Comparison of ENCODE assay signal across 8 cellular contexts in genomic region chr1:55277377-55278130, GRCh38.
DNase-seq lines count a peak whose midpoint lies in the region; ATAC-seq and TF ChIP-seq lines count a peak whose summit lies in the region.

No MANE protein-coding gene starts in this region.

- peak; percentile 87 for ATAC-seq in HG02981 (IDR thresholded peaks at IDR 0.05; ENCODE audit: unreplicated experiment)

- peak; percentile 69 for DNase-seq in SIG-M5 treated with dmso at 0.1 percent for 504 hours (lab: John Stamatoyannopoulos, UW; ENCODE audit: unreplicated experiment)
- no peak for DNase-seq in SIG-M5 (lab: John Stamatoyannopoulos, UW)
- DNase-seq in NCI-H2029 treated with DMSO at 0.1 percent for 48 hours (lab: John Stamatoyannopoulos, UW) = peak; percentile 89
- peak; percentile 79 for DNase-seq in UCSD-AML1 (lab: John Stamatoyannopoulos, UW; ENCODE audit: unreplicated experiment)
- peak; percentile 88 for DNase-seq in inferior parietal cortex (ENCODE audit: extremely low spot score)
- DNase-seq in stimulated activated CD4-positive, alpha-beta T cell treated with anti-CD3 and anti-CD28 coated beads, Interleukin-15, amount 100 ng/mL, for 48 hours (ENCODE audit: low read depth in 2 of 2) = peak; percentile 74 to 82

- H3K4me1 Mint-ChIP-seq in brain = peaks cover 25% of the 10 kb centered on the region

- H3K36me3 Mint-ChIP-seq in brain = no peaks in the 10 kb centered on the region

- H3K27ac Mint-ChIP-seq in brain = peak overlapping the region in 2 of 5 experiments; percentile 25 to 64

- H3K4me3 Mint-ChIP-seq in brain = no peak overlapping the region

- peaks cover 3% of the 10 kb centered on the region for H3K27me3 Mint-ChIP-seq in brain

- H3K9me3 Mint-ChIP-seq in brain = no peaks in the 10 kb centered on the region

- TF ChIP-seq CTCF in brain (conservative IDR thresholded peaks at IDR 0.05) = peak; percentile 79 to 82
